8 cellular contexts compared by ENCODE assay signal in the genomic region with DNA sequence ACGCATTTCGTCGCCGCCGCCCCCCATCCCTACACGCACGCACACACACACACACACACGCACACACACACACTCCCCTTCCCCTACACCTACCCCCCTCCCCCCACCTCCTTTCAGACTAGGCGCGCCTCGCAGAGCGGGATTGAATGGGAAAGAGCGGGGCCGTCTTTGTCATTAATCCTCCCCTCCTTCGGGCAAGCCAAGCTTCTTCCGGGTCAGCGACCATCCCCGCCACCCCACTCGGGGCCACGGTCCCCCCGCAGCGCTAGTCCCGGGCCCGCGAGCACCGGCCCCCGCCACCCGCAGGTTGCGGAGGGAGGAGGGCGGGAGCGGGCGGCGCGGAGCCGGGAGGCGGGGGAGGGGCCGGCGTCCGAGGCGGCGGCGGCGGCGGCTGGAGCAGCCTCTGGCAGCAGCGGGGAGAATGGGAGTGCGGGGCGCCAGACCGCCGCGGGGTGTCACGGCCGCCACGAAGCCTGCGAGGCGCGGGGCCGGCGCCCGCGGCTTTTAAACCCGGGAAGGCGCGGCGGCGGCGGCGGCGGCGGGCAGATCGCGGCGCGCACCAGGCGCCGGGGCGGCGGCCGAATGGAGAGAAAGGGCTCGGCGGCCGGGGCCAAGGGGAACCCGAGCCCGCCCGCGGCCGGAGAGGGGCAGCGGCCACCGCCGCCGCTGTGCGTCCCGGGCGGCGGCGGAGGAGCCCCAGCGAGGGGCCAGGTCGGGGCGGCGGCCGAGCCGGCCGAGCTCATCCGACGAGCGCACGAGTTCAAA. TPM values are rescaled to one million over a fixed set of nuclear protein-coding genes. Genes with fewer than 3 reads are reported as not detected.
DNase-seq lines count a peak whose midpoint lies in the region; ATAC-seq, FAIRE-seq and TF ChIP-seq lines count a peak whose summit lies in the region.

TSS of gene TTC9 (plus strand) at position 369 of the 765 bp plus-strand sequence. CDS start at position 583, 214 bp downstream.

- SMC1A ChIA-PET in GM12878 (lab: Charles Lee; ENCODE audit: uncharacterized antibody, unreplicated experiment) = interaction anchor here (0.8 to 9.7 kb wide), 8 partner anchors 10 to 176 kb away, joined by 3 to 254 read pairs (median 4); no protein-coding TSS in a partner anchor

- H3K9me3 ChIP-seq in GM12878 (replicated peaks; ENCODE audit: control insufficient read depth, insufficient read depth, low read length) (no peaks in the 10 kb centered on the region), iPS-20b (ENCODE audit: insufficient read depth, low read depth, low read length) (no peaks in the 10 kb centered on the region)

- H3K27ac ChIP-seq in GM12878 (ENCODE audit: control insufficient read depth, insufficient read depth) (peak within 1 kb of the TSS; percentile 88), iPS-20b (ENCODE audit: low read length) (peak within 1 kb of the TSS; percentile 30)

- peak within 1 kb of the TSS; percentile 95 for H3K9ac ChIP-seq in GM12878 (ENCODE audit: control insufficient read depth, insufficient read depth, low read length)
- peak within 1 kb of the TSS; percentile 90; the same call in 1 of the 2 replicates for H3K9ac ChIP-seq in iPS-20b (ENCODE audit: low read depth, low read length)

- CTCF ChIA-PET in GM12878 (lab: Yijun Ruan, JAX) = interaction anchor here (0.6 to 7.9 kb wide), 10 partner anchors 14 to 176 kb away, joined by 3 to 61 read pairs (median 6); no protein-coding TSS in a partner anchor

- in situ Hi-C loops in GM12878 (cut with MboI) = no loop called here

- no peak for TF ChIP-seq EP300 in GM12878 (IDR thresholded peaks at IDR 0.05; ENCODE audit: borderline replicate concordance in 1 of 2, control insufficient read depth in 1 of 2, low read depth in 2 of 2, low read length in 2 of 2)

- FAIRE-seq in GM12892 (lab: Jason Lieb, UNC) (peak; percentile 33), GM12878 (lab: Jason Lieb, UNC) (no peak)

- TF ChIP-seq POLR2A in GM12892 (IDR thresholded peaks at IDR 0.05; ENCODE audit: low read depth, low read length) = no peak
- peak; percentile 15 for TF ChIP-seq POLR2A in GM12878 (IDR thresholded peaks at IDR 0.05; ENCODE audit: low read depth, low read length)

- H3K27me3 ChIP-seq in GM12878 (replicated peaks in 1 of 2; ENCODE audit: control insufficient read depth in 2 of 2, insufficient read depth in 2 of 2, low read length in 1 of 2) (no peaks in the 10 kb centered on the region), iPS-20b (ENCODE audit: insufficient read depth, low read length) (0 out of 2 replicates have a peak, but pooled peaks cover 5% of the 10 kb centered on the region)

- no peak for TF ChIP-seq CTCF in GM12878 (IDR thresholded peaks at IDR 0.05 in 2 of 3, conservative IDR thresholded peaks at IDR 0.05 in 1 of 3; ENCODE audit: control insufficient read depth in 2 of 3, extremely low read depth in 1 of 3, insufficient read depth in 1 of 3, low read depth in 3 of 3, low read length in 3 of 3)

- POLR2A ChIA-PET in GM12878 (lab: Charles Lee) = interaction anchor here (0.6 to 8.7 kb wide), 11 partner anchors 15 to 837 kb away, joined by 3 to 145 read pairs (median 5); no protein-coding TSS in a partner anchor

- H3K4me3 ChIP-seq in GM12878 (peak within 1 kb of the TSS; percentile 90), iPS-20b (ENCODE audit: low read length) (peak within 1 kb of the TSS; percentile 95)

- RAD21 ChIA-PET in GM12878 (lab: Charles Lee; ENCODE audit: unreplicated experiment) = interaction anchor here (0.7 to 7.7 kb wide), 10 partner anchors 13 to 266 kb away, joined by 3 to 71 read pairs (median 10); partner anchors contain the start of gene PCNX1

- TF ChIP-seq RAD21 in GM12878 (IDR thresholded peaks at IDR 0.05; ENCODE audit: insufficient read depth, low read depth, low read length) = no peak

- peak within 1 kb of the TSS; percentile 97 for H3K4me2 ChIP-seq in GM12878 (ENCODE audit: control insufficient read depth, insufficient read depth)

- peaks cover 73% of the 10 kb centered on the region for H3K79me2 ChIP-seq in GM12878 (ENCODE audit: control insufficient read depth, insufficient read depth, low read length)

- H4K20me1 ChIP-seq in GM12878 (ENCODE audit: control insufficient read depth, insufficient read depth) = no peaks in the 10 kb centered on the region

- 2% methylated on average over 31 of the region's 106 CpGs for WGBS in GM12878 (ENCODE audit: insufficient coverage, insufficient replicate concordance, low lambda C conversion rate, missing lambda C conversion rate)

- intact Hi-C loops in GM12878 (cut with micrococcal nuclease; ENCODE audit: unreplicated experiment) = loop anchor here (1.0 to 5.0 kb wide), 3 partner anchors 23 to 171 kb away; no protein-coding TSS in a partner anchor

- H2AFZ ChIP-seq in GM12878 (ENCODE audit: control insufficient read depth, low read depth, low read length) = peak within 1 kb of the TSS; percentile 76

- DNase-seq in 8988T (peak; percentile 60), GM12892 (ENCODE audit: insufficient read length) (peak; percentile 44), NCI-H69 (lab: John Stamatoyannopoulos, UW) (peak; percentile 86), GM12878 (ENCODE audit: low read depth, low spot score) (no peak), NCI-H510A treated with DMSO at 0.1 percent for 48 hours (lab: John Stamatoyannopoulos, UW) (no peak), NCI-H1092 treated with DMSO at 0.1 percent for 48 hours (lab: John Stamatoyannopoulos, UW) (no peak)
- peak; percentile 47 for DNase-seq in stimulated activated CD4-positive, alpha-beta T cell treated with anti-CD3 and anti-CD28 coated beads, Interleukin-4, amount 100 ng/mL, for 1 hour

- H3K4me1 ChIP-seq in GM12878 (ENCODE audit: control insufficient read depth, insufficient read depth, low read length) (no peaks in the 10 kb centered on the region), iPS-20b (ENCODE audit: insufficient read depth, low read length) (peaks cover 38% of the 10 kb centered on the region)

- H3K36me3 ChIP-seq in GM12878 (ENCODE audit: control insufficient read depth in 2 of 2, insufficient read depth in 2 of 2, low read length in 1 of 2) (no peaks in the 10 kb centered on the region), iPS-20b (ENCODE audit: insufficient read depth, low read depth, low read length) (no peaks in the 10 kb centered on the region)

- ATAC-seq in GM12878 = peak; percentile 17

- BruUV-seq in GM12878 (replicated peaks; lab: Mats Ljungman, UMichigan) = no TSS peak

TF ChIP-seq in GM12878, 131 proteins besides CTCF, POLR2A, EP300 and RAD21 (continues in another document):
- TF ChIP-seq USF1 (IDR thresholded peaks at IDR 0.05; ENCODE audit: borderline replicate concordance, extremely low read length, insufficient read depth, low read depth, low read length) = no peak
- TF ChIP-seq LARP7 (IDR thresholded peaks at IDR 0.05) = peak; percentile 72; the same call in 1 of the 2 replicates
- no peak for TF ChIP-seq ZNF274 (IDR thresholded peaks at IDR 0.05; ENCODE audit: insufficient read depth, insufficient read length)
- no peak for TF ChIP-seq EZH2 (IDR thresholded peaks at IDR 0.05; ENCODE audit: borderline replicate concordance, control insufficient read depth, low read depth, low read length)
- TF ChIP-seq RAD51 (IDR thresholded peaks at IDR 0.05) = no peak
- no peak for TF ChIP-seq CEBPZ (IDR thresholded peaks at IDR 0.05; ENCODE audit: low read depth, low read length)

RNA-seq across cellular contexts. Expression of gene TTC9, which starts in this region (rescaled TPM):
- polyA plus RNA-seq in GM12892 (2012; ENCODE audit: missing spikeins) = 9.6 TPM
- total RNA-seq in GM12878 (2013; cell fraction: nucleolus; rRNA removed) = 8.1 and 9.1 TPM in 2 replicates
- total RNA-seq in GM12878 (2014; rRNA removed) (7.4 and 8.2 TPM in 2 replicates), GM12878 (2014; rRNA removed; fragmentation: Illumina TruSeq; extraction: Trizol) (7.6 TPM in 2 replicates), GM12878 (2021) (10.4 and 10.5 TPM in 2 replicates)
- 4.6 TPM for polyA plus RNA-seq in GM12878 (2011; ENCODE audit: low read depth)
- polyA plus RNA-seq in GM12878 (2011; rRNA removed) (14.9 and 15.8 TPM in 2 replicates), GM12878 (2014; fragmentation: Illumina TruSeq; extraction: Trizol) (10.2 and 10.3 TPM in 2 replicates), GM12878 (2014; fragmentation: Nextera tagmentation; extraction: Ambion mirVana) (1 to 10 TPM; 2.2 to 2.3 TPM), GM12878 (2014; rRNA removed) (8.0 and 8.6 TPM in 2 replicates), GM12878 (2016; fragmentation: Nextera tagmentation; extraction: Ambion mirVana) (1 to 10 TPM in 1 of 2 experiments, under 1 TPM in 1; 0.87 to 2.6 TPM)
- 14.2 and 15.3 TPM in 2 replicates for polyA plus RNA-seq in GM12878 (2011; cell fraction: cytosol; rRNA removed)
- 8.1 and 8.8 TPM in 2 replicates for polyA plus RNA-seq in GM12878 (2011; cell fraction: nucleus; rRNA removed)
- polyA plus RNA-seq in GM12878 (2012) = 6.8 and 9.1 TPM in 2 replicates
- 16.4 and 18.6 TPM in 2 replicates for polyA minus RNA-seq in GM12878 (2011; rRNA and poly(A)+ RNA removed)
- polyA minus RNA-seq in GM12878 (2011; cell fraction: cytosol; rRNA and poly(A)+ RNA removed) = 4.9 and 7.1 TPM in 2 replicates
- 4.0 and 7.4 TPM in 2 replicates for polyA minus RNA-seq in GM12878 (2011; cell fraction: nucleus; rRNA and poly(A)+ RNA removed)

Comparison
In these comparisons a context has a peak if more than half of its experiments do, and no peak if none do; other contexts are left out.
1. DNase-seq: peak in 8988T (single experiment), GM12892 (single experiment), NCI-H69 (single experiment) and stimulated activated CD4-positive, alpha-beta T cell treated with anti-CD3 and anti-CD28 coated beads, Interleukin-4, amount 100 ng/mL, for 1 hour (single experiment); none in GM12878 (single experiment), NCI-H510A treated with DMSO at 0.1 percent for 48 hours (single experiment) and NCI-H1092 treated with DMSO at 0.1 percent for 48 hours (single experiment).